In the genomic region with DNA sequence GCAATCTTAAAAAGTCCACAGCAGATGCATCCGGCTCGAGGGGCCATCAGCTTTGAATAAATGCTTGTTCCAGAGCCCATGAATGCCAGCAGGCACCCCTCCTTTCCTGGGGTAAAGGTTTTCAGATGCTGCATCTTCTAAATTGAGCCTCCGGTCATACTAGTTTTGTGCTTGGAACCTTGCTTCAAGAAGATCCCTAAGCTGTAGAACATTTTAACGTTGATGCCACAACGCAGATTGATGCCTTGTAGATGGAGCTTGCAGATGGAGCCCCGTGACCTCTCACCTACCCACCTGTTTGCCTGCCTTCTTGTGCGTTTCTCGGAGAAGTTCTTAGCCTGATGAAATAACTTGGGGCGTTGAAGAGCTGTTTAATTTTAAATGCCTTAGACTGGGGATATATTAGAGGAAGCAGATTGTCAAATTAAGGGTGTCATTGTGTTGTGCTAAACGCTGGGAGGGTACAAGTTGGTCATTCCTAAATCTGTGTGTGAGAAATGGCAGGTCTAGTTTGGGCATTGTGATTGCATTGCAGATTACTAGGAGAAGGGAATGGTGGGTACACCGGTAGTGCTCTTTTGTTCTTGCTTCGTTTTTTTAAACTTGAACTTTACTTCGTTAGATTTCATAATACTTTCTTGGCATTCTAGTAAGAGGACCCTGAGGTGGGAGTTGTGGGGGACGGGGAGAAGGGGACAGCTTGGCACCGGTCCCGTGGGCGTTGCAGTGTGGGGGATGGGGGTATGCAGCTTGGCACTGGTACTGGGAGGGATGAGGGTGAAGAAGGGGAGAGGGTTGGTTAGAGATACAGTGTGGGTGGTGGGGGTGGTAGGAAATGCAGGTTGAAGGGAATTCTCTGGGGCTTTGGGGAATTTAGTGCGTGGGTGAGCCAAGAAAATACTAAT, we compare ENCODE assay signal across 8 cellular contexts. TPM values are rescaled to one million over a fixed set of nuclear protein-coding genes. Genes with fewer than 3 reads are reported as not detected.
DNase-seq lines count a peak whose midpoint lies in the region; ATAC-seq, FAIRE-seq and TF ChIP-seq lines count a peak whose summit lies in the region.

No MANE protein-coding gene starts in this region.

- TF ChIP-seq RAD21 in GM12878 (IDR thresholded peaks at IDR 0.05; ENCODE audit: insufficient read depth, low read depth, low read length): no peak

- RAD21 ChIA-PET in GM12878 (lab: Charles Lee; ENCODE audit: unreplicated experiment): interaction anchor here (1.0 to 15.3 kb wide), 10 partner anchors 8 to 86 kb away, joined by 3 to 282 read pairs (median 7); a partner anchor contains a TSS

- intact Hi-C loops in GM12878 (cut with micrococcal nuclease; ENCODE audit: unreplicated experiment): loop anchor here (5.0 kb wide), 1 partner anchor 33 kb away; no protein-coding TSS in a partner anchor
- intact Hi-C loops in kidney (cut with DNase I): loop anchor here (5.0 kb wide), 1 partner anchor 78 kb away; no protein-coding TSS in a partner anchor

- H3K36me3 ChIP-seq in GM12878 (ENCODE audit: control insufficient read depth in 2 of 2, insufficient read depth in 2 of 2, low read length in 1 of 2): no peaks in the 10 kb centered on the region; a peak in 2 of 4 replicates
- H3K36me3 ChIP-seq in kidney (ENCODE audit: control insufficient read depth in 1 of 2, insufficient read depth in 2 of 2, low read length in 2 of 2): peaks cover 26 to 48% of the 10 kb centered on the region in 2 donors

- BruUV-seq in GM12878 (replicated peaks; lab: Mats Ljungman, UMichigan): no TSS peak

- TF ChIP-seq CTCF in RWPE1 (conservative IDR thresholded peaks at IDR 0.05; ENCODE audit: low read depth) (no peak), GM12878 (IDR thresholded peaks at IDR 0.05 in 2 of 3, conservative IDR thresholded peaks at IDR 0.05 in 1 of 3; ENCODE audit: control insufficient read depth in 2 of 3, extremely low read depth in 1 of 3, insufficient read depth in 1 of 3, low read depth in 3 of 3, low read length in 3 of 3) (no peak), kidney (IDR thresholded peaks at IDR 0.05; ENCODE audit: borderline replicate concordance, extremely low read depth, insufficient read depth) (no peak)

- no peak for DNase-seq in RWPE1 (ENCODE audit: low spot score)
- no peak for DNase-seq in GM12878 (ENCODE audit: low read depth, low spot score)
- peak; percentile 83 for DNase-seq in kidney
- DNase-seq in stimulated activated CD4-positive, alpha-beta T cell treated with anti-CD3 and anti-CD28 coated beads, Interleukin-2, amount 100 ng/mL, for 24 hours: peak; percentile 75 to 81
- DNase-seq in NCI-H510A (lab: John Stamatoyannopoulos, UW): no peak

- H3K4me3 ChIP-seq in GM08714 (ENCODE audit: low read length): peak overlapping the region; percentile 99
- peak overlapping the region; percentile 95 for H3K4me3 ChIP-seq in GM12878
- H3K4me3 ChIP-seq in kidney (ENCODE audit: low read length in 2 of 2): peak overlapping the region; percentile 98 to 99

- no peak for FAIRE-seq in GM12878 (lab: Jason Lieb, UNC)
- FAIRE-seq in kidney (lab: Jason Lieb, UNC): no peak

- H3K9me3 ChIP-seq in GM12878 (replicated peaks; ENCODE audit: control insufficient read depth, insufficient read depth, low read length) (no peaks in the 10 kb centered on the region), kidney (ENCODE audit: control insufficient read depth in 1 of 2, low read length in 2 of 2) (no peaks in the 10 kb centered on the region)

- H3K9ac ChIP-seq in GM12878 (ENCODE audit: control insufficient read depth, insufficient read depth, low read length) (peak overlapping the region; percentile 99), kidney (ENCODE audit: low read length in 2 of 2) (peak overlapping the region; percentile 99 to 100)

- peak; percentile 78 for TF ChIP-seq POLR2A in GM12878 (IDR thresholded peaks at IDR 0.05; ENCODE audit: low read depth, low read length)

- under 1% methylated on average over 18 of the region's 18 CpGs for WGBS in GM12878 (ENCODE audit: insufficient coverage, insufficient replicate concordance, low lambda C conversion rate, missing lambda C conversion rate)

- peak overlapping the region; percentile 100 for H3K27ac ChIP-seq in RWPE1
- peak overlapping the region; percentile 100 for H3K27ac ChIP-seq in GM12878 (ENCODE audit: control insufficient read depth, insufficient read depth)
- H3K27ac ChIP-seq in kidney (ENCODE audit: low read depth in 2 of 2, low read length in 2 of 2): peak overlapping the region; percentile 99 to 100

- in situ Hi-C loops in GM12878 (cut with MboI): loop anchor here (10.0 kb wide), 1 partner anchor 560 kb away; no protein-coding TSS in a partner anchor

- SMC1A ChIA-PET in GM12878 (lab: Charles Lee; ENCODE audit: uncharacterized antibody, unreplicated experiment): interaction anchor here (0.7 to 12.7 kb wide), 10 partner anchors 8 to 82 kb away, joined by 3 to 232 read pairs (median 7); a partner anchor contains a TSS

- H4K20me1 ChIP-seq in GM12878 (ENCODE audit: control insufficient read depth, insufficient read depth): peaks cover 18% of the 10 kb centered on the region

- H3K4me1 ChIP-seq in GM12878 (ENCODE audit: control insufficient read depth, insufficient read depth, low read length): peaks cover 36% of the 10 kb centered on the region
- peaks cover 13 to 26% of the 10 kb centered on the region in 2 donors for H3K4me1 ChIP-seq in kidney (ENCODE audit: control insufficient read depth in 1 of 2, insufficient read depth in 1 of 2, low read depth in 1 of 2, low read length in 2 of 2)

- POLR2A ChIA-PET in RWPE1 (lab: Yijun Ruan, JAX; ENCODE audit: low non-redundant PET): interaction anchor here (0.6 to 1.6 kb wide), 3 partner anchors 17 to 42 kb away, joined by 3 to 4 read pairs (median 3); a partner anchor contains a TSS
- POLR2A ChIA-PET in GM12878 (lab: Charles Lee): interaction anchor here (0.5 to 13.6 kb wide), 17 partner anchors 8 to 213 kb away, joined by 3 to 323 read pairs (median 4); a partner anchor contains a TSS

- H2AFZ ChIP-seq in GM12878 (ENCODE audit: control insufficient read depth, low read depth, low read length): no peak overlapping the region

- H3K79me2 ChIP-seq in GM12878 (ENCODE audit: control insufficient read depth, insufficient read depth, low read length): peaks cover 100% of the 10 kb centered on the region

- no peaks in the 10 kb centered on the region for H3K27me3 ChIP-seq in GM12878 (replicated peaks in 1 of 2; ENCODE audit: control insufficient read depth in 2 of 2, insufficient read depth in 2 of 2, low read length in 1 of 2)

- no peak for ATAC-seq in GM12878
- ATAC-seq in GM18907 (IDR thresholded peaks at IDR 0.05; ENCODE audit: unreplicated experiment): no peak
- ATAC-seq in HG03175 (IDR thresholded peaks at IDR 0.05; ENCODE audit: unreplicated experiment): no peak

- CTCF ChIA-PET in RWPE1 (lab: Yijun Ruan, JAX) (no interaction called here), GM12878 (lab: Yijun Ruan, JAX) (interaction anchor here (0.7 to 15.3 kb wide), 10 partner anchors 9 to 89 kb away, joined by 3 to 362 read pairs (median 3); a partner anchor contains a TSS)

- no peak for TF ChIP-seq EP300 in GM12878 (IDR thresholded peaks at IDR 0.05; ENCODE audit: borderline replicate concordance in 1 of 2, control insufficient read depth in 1 of 2, low read depth in 2 of 2, low read length in 2 of 2)

- H3K4me2 ChIP-seq in GM12878 (ENCODE audit: control insufficient read depth, insufficient read depth): peak overlapping the region; percentile 100

RNA-seq across cellular contexts. Expression of a gene that starts 1.9 kb away (rescaled TPM):
- total RNA-seq in GM12878 (2013; cell fraction: nucleolus; rRNA removed): 259 and 262 TPM in 2 replicates
- total RNA-seq in GM12878 (2014; rRNA removed) (13.6 and 14.0 TPM in 2 replicates), GM12878 (2014; rRNA removed; fragmentation: Illumina TruSeq; extraction: Trizol) (40.5 and 44.2 TPM in 2 replicates), GM12878 (2021) (174 and 225 TPM in 2 replicates), kidney (1,006 TPM)
- polyA plus RNA-seq in GM12878 (2011; ENCODE audit: low read depth): 275 TPM
- polyA plus RNA-seq in GM12878 (2011; rRNA removed) (151 and 247 TPM in 2 replicates), GM12878 (2014; fragmentation: Illumina TruSeq; extraction: Trizol) (167 and 254 TPM in 2 replicates), GM12878 (2014; fragmentation: Nextera tagmentation; extraction: Ambion mirVana) (10 to 100 TPM; 24.3 to 98.2 TPM), GM12878 (2014; rRNA removed) (314 and 328 TPM in 2 replicates), GM12878 (2016; fragmentation: Nextera tagmentation; extraction: Ambion mirVana) (10 to 100 TPM; 27.7 to 28.3 TPM), kidney (ENCODE audit: insufficient read depth, low read depth, low replicate concordance) (595 TPM)
- polyA plus RNA-seq in GM12878 (2011; cell fraction: cytosol; rRNA removed): 64.2 and 104 TPM in 2 replicates
- 342 and 617 TPM in 2 replicates for polyA plus RNA-seq in GM12878 (2011; cell fraction: nucleus; rRNA removed)
- polyA plus RNA-seq in GM12878 (2012): 284 and 343 TPM in 2 replicates
- 72.0 and 79.5 TPM in 2 replicates for polyA minus RNA-seq in GM12878 (2011; rRNA and poly(A)+ RNA removed)
- polyA minus RNA-seq in GM12878 (2011; cell fraction: cytosol; rRNA and poly(A)+ RNA removed): 13.8 and 14.9 TPM in 2 replicates
- 125 and 169 TPM in 2 replicates for polyA minus RNA-seq in GM12878 (2011; cell fraction: nucleus; rRNA and poly(A)+ RNA removed)

RNA-seq across cellular contexts. Expression of a gene that starts 38.0 kb away (rescaled TPM):
- total RNA-seq in GM12878 (2013; cell fraction: nucleolus; rRNA removed): 52.5 and 60.5 TPM in 2 replicates
- total RNA-seq in GM12878 (2014; rRNA removed) (40.9 and 47.5 TPM in 2 replicates), GM12878 (2014; rRNA removed; fragmentation: Illumina TruSeq; extraction: Trizol) (12.2 and 14.3 TPM in 2 replicates), GM12878 (2021) (65.1 and 69.4 TPM in 2 replicates), kidney (41.3 TPM)
- polyA plus RNA-seq in GM12878 (2011; ENCODE audit: low read depth): 8.2 TPM
- polyA plus RNA-seq in GM12878 (2011; rRNA removed) (8.0 and 18.4 TPM in 2 replicates), GM12878 (2014; fragmentation: Illumina TruSeq; extraction: Trizol) (6.6 and 14.0 TPM in 2 replicates), GM12878 (2014; fragmentation: Nextera tagmentation; extraction: Ambion mirVana) (1 to 10 TPM; 8.3 TPM), GM12878 (2014; rRNA removed) (53.8 and 55.9 TPM in 2 replicates), GM12878 (2016; fragmentation: Nextera tagmentation; extraction: Ambion mirVana) (10 to 100 TPM; 37.7 to 42.4 TPM), kidney (ENCODE audit: insufficient read depth, low read depth, low replicate concordance) (9.4 TPM)
- polyA plus RNA-seq in GM12878 (2011; cell fraction: cytosol; rRNA removed): 28.1 and 42.6 TPM in 2 replicates
- polyA plus RNA-seq in GM12878 (2011; cell fraction: nucleus; rRNA removed): 58.9 and 140 TPM in 2 replicates
- 14.9 and 21.0 TPM in 2 replicates for polyA plus RNA-seq in GM12878 (2012)
- 26.0 and 32.5 TPM in 2 replicates for polyA minus RNA-seq in GM12878 (2011; rRNA and poly(A)+ RNA removed)
- polyA minus RNA-seq in GM12878 (2011; cell fraction: cytosol; rRNA and poly(A)+ RNA removed): 21.4 and 21.8 TPM in 2 replicates
- 33.6 and 61.0 TPM in 2 replicates for polyA minus RNA-seq in GM12878 (2011; cell fraction: nucleus; rRNA and poly(A)+ RNA removed)

RNA-seq across cellular contexts. Expression of a gene that starts 42.0 kb away (rescaled TPM):
- 23.1 and 23.7 TPM in 2 replicates for total RNA-seq in GM12878 (2013; cell fraction: nucleolus; rRNA removed)
- total RNA-seq in GM12878 (2014; rRNA removed): 19.4 and 22.8 TPM in 2 replicates
- total RNA-seq in GM12878 (2014; rRNA removed; fragmentation: Illumina TruSeq; extraction: Trizol): 10.8 and 13.1 TPM in 2 replicates
- total RNA-seq in GM12878 (2021): 28.6 and 29.1 TPM in 2 replicates
- polyA plus RNA-seq in GM12878 (2011; ENCODE audit: low read depth): 10.7 TPM
- 9.2 and 15.4 TPM in 2 replicates for polyA plus RNA-seq in GM12878 (2011; rRNA removed)
- 20.7 and 25.7 TPM in 2 replicates for polyA plus RNA-seq in GM12878 (2011; cell fraction: cytosol; rRNA removed)
- 46.7 and 57.3 TPM in 2 replicates for polyA plus RNA-seq in GM12878 (2011; cell fraction: nucleus; rRNA removed)
- polyA plus RNA-seq in GM12878 (2012): 17.8 and 25.4 TPM in 2 replicates
- polyA plus RNA-seq in GM12878 (2014; fragmentation: Illumina TruSeq; extraction: Trizol): 15.5 and 17.8 TPM in 2 replicates
- 1 to 10 TPM; 4.1 to 9.7 TPM for polyA plus RNA-seq in GM12878 (2014; fragmentation: Nextera tagmentation; extraction: Ambion mirVana)
- polyA plus RNA-seq in GM12878 (2014; rRNA removed): 33.7 and 35.5 TPM in 2 replicates
- 10 to 100 TPM; 31.0 to 35.2 TPM for polyA plus RNA-seq in GM12878 (2016; fragmentation: Nextera tagmentation; extraction: Ambion mirVana)
- 3.9 and 9.1 TPM in 2 replicates for polyA minus RNA-seq in GM12878 (2011; rRNA and poly(A)+ RNA removed)
- 1.9 and 4.7 TPM in 2 replicates for polyA minus RNA-seq in GM12878 (2011; cell fraction: cytosol; rRNA and poly(A)+ RNA removed)
- 6.6 and 8.6 TPM in 2 replicates for polyA minus RNA-seq in GM12878 (2011; cell fraction: nucleus; rRNA and poly(A)+ RNA removed)
- 14.7 TPM for total RNA-seq in kidney
- 4.1 TPM for polyA plus RNA-seq in kidney (ENCODE audit: insufficient read depth, low read depth, low replicate concordance)

Comparison
In these comparisons a context has a peak if more than half of its experiments do, and no peak if none do; other contexts are left out.
1. DNase-seq: peak in kidney (single experiment) and stimulated activated CD4-positive, alpha-beta T cell treated with anti-CD3 and anti-CD28 coated beads, Interleukin-2, amount 100 ng/mL, for 24 hours (2 of 2); none in RWPE1 (single experiment), GM12878 (single experiment) and NCI-H510A (single experiment).
2. Peak in every context shown above with its lines, with median percentiles within 50 percentile points of each other: H3K4me3 ChIP-seq and H3K27ac ChIP-seq.